In the genomic region with DNA sequence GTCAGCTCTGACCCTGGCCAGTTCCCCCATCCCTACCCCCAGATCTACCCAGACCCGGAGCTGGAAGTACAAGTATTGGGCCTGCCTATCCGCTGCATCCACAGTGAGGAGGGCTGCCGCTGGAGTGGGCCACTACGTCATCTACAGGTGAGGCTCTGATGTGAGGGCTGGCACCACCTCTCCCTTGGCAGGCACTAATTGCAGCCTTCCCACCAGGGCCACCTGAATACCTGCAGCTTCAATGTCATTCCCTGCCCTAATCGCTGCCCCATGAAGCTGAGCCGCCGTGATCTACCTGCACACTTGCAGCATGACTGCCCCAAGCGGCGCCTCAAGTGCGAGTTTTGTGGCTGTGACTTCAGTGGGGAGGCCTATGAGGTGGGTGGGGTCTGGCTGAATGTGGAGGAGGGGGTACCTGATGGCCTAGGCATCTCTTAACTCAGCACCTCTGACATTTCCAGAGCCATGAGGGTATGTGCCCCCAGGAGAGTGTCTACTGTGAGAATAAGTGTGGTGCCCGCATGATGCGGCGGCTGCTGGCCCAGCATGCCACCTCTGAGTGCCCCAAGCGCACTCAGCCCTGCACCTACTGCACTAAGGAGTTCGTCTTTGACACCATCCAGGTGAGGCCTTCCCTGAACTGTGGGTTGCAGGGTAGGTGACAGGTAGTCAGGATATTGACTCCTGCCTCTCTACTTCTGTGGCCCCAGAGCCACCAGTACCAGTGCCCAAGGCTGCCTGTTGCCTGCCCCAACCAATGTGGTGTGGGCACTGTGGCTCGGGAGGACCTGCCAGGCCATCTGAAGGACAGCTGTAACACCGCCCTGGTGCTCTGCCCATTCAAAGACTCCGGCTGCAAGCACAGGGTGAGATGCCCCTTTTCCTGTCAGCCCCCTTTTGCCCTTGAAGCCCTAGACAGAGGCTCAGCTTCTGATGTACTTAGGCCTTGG, we compare ENCODE assay signal across 11 cellular contexts. TPM values are rescaled to one million over a fixed set of nuclear protein-coding genes. Genes with fewer than 3 reads are reported as not detected.
A peak's percentile ranks its signal among the peaks of the same experiment; 100 is the strongest.
DNase-seq lines count a peak whose midpoint lies in the region; ATAC-seq, FAIRE-seq and TF ChIP-seq lines count a peak whose summit lies in the region.
"Had no signal": no experiment of that assay in that cellular context is flagged by ENCODE, and none has a peak within 500 bp of the region (broad histone marks: within the 10 kb centered on the region; RNA-seq: fewer than 3 reads in every experiment).

No MANE protein-coding gene starts in this region.

- DNase-seq in CD4-positive, alpha-beta T cell = no peak
- DNase-seq in PC-3 = no peak
- DNase-seq in pancreas = peak in 2 of 6 donors; percentile 48 to 72
- no peak for DNase-seq in AG20443 (ENCODE audit: low spot score)
- no peak for DNase-seq in H4 (ENCODE audit: low spot score)
- DNase-seq: activated gamma-delta T cell, kidney glomerular epithelial cell, NCI-H446 treated with DMSO at 0.1 percent for 48 hours had no signal

- H3K4me3 Mint-ChIP-seq in CD4-positive, alpha-beta T cell = peak overlapping the region; percentile 42

- no peaks in the 10 kb centered on the region for H3F3A ChIP-seq in PC-3 (ENCODE audit: low read length, unreplicated experiment)

- no TSS peak for BruUV-seq in PC-3 (replicated peaks; lab: Mats Ljungman, UMichigan)

- POLR2A ChIA-PET in CD4-positive, alpha-beta T cell (lab: Charles Lee) = interaction anchor here (0.6 to 13.8 kb wide), 4 partner anchors 20 to 30 kb away, joined by 4 to 268 read pairs (median 6); a partner anchor contains a TSS
- POLR2A ChIA-PET in PC-3 (lab: Charles Lee; ENCODE audit: unreplicated experiment) = no interaction called here

- no peaks in the 10 kb centered on the region for H3K27me3 ChIP-seq in CD4-positive, alpha-beta T cell (ENCODE audit: control insufficient read depth, insufficient read depth, low read length)
- no peaks in the 10 kb centered on the region for H3K27me3 ChIP-seq in PC-3 (ENCODE audit: low read length)
- H3K27me3 ChIP-seq in duodenal mucosa (ENCODE audit: control insufficient read depth in 1 of 2, insufficient read depth in 2 of 2, low read length in 2 of 2) = no peaks in the 10 kb centered on the region
- no peaks in the 10 kb centered on the region for H3K27me3 ChIP-seq in pancreas

- no peak for FAIRE-seq in pancreas (lab: Jason Lieb, UNC)

- CTCF ChIA-PET in CD4-positive, alpha-beta T cell (lab: Charles Lee) = interaction anchor here (12.6 kb wide), 1 partner anchor 21 kb away, joined by 373 read pairs; a partner anchor contains a TSS
- CTCF ChIA-PET in PC-3 (lab: Charles Lee) = interaction anchor here (2.2 kb wide), 1 partner anchor 21 kb away, joined by 11 read pairs; a partner anchor contains a TSS

- H3K4me1 ChIP-seq in PC-3 (ENCODE audit: insufficient read depth, low read length) = peaks cover 24% of the 10 kb centered on the region
- peaks cover 44 to 55% of the 10 kb centered on the region in 2 donors for H3K4me1 ChIP-seq in duodenal mucosa (ENCODE audit: control insufficient read depth in 1 of 2, insufficient read depth in 2 of 2, low read length in 2 of 2)
- peaks cover 38 to 48% (median 43%) of the 10 kb centered on the region in 3 donors for H3K4me1 ChIP-seq in pancreas

- peaks cover 30% of the 10 kb centered on the region for H3K4me1 Mint-ChIP-seq in CD4-positive, alpha-beta T cell (ENCODE audit: low read depth)

- no peak overlapping the region for H2AFZ ChIP-seq in PC-3 (ENCODE audit: low read length)

- H4K20me1 ChIP-seq in PC-3 (ENCODE audit: low read length) = peaks cover 27% of the 10 kb centered on the region

- H3K27ac ChIP-seq in CD4-positive, alpha-beta T cell (ENCODE audit: low read depth, low read length) = no peak overlapping the region
- H3K27ac ChIP-seq in PC-3 (ENCODE audit: low read length) = peak overlapping the region; percentile 99
- H3K27ac ChIP-seq in duodenal mucosa (ENCODE audit: low read depth, low read length) = peak overlapping the region; percentile 99
- H3K27ac ChIP-seq in pancreas = peak overlapping the region in 3 of 4 donors; percentile 83 to 98 (median 94)

- peak overlapping the region; percentile 99 for H3K4me2 ChIP-seq in PC-3 (ENCODE audit: low read length)

- intact Hi-C loops in CD4-positive, alpha-beta T cell (cut with DNase I, micrococcal nuclease) = loop anchor here in 1 of 2 experiments (10.0 kb wide), 1 partner anchor 837 kb away; a partner anchor contains a TSS
- intact Hi-C loops in PC-3 (cut with micrococcal nuclease) = no loop called here
- intact Hi-C loops in pancreas (cut with DNase I) = no loop called here

- H3K9me3 ChIP-seq in CD4-positive, alpha-beta T cell (ENCODE audit: control insufficient read depth, low read length) = no peaks in the 10 kb centered on the region
- no peaks in the 10 kb centered on the region for H3K9me3 ChIP-seq in PC-3 (ENCODE audit: low read length)
- no peaks in the 10 kb centered on the region for H3K9me3 ChIP-seq in duodenal mucosa (ENCODE audit: control insufficient read depth in 1 of 2, low read length in 2 of 2)
- no peaks in the 10 kb centered on the region for H3K9me3 ChIP-seq in pancreas

- no peak for ATAC-seq in CD4-positive, alpha-beta T cell (ENCODE audit: poor library complexity)
- ATAC-seq in PC-3 (no peak), pancreas (no peak), HG02852 (IDR thresholded peaks at IDR 0.05; ENCODE audit: unreplicated experiment) (no peak), HG02759 (IDR thresholded peaks at IDR 0.05; ENCODE audit: unreplicated experiment) (no peak)

- no peaks in the 10 kb centered on the region for H3K27me3 Mint-ChIP-seq in CD4-positive, alpha-beta T cell

- peaks cover 22% of the 10 kb centered on the region for H3K36me3 Mint-ChIP-seq in CD4-positive, alpha-beta T cell (ENCODE audit: low read depth)

- no peaks in the 10 kb centered on the region for H3K9me3 Mint-ChIP-seq in CD4-positive, alpha-beta T cell

- TF ChIP-seq CTCF in CD4-positive, alpha-beta T cell (IDR thresholded peaks at IDR 0.05) = no peak
- no peak for TF ChIP-seq CTCF in PC-3 (conservative IDR thresholded peaks at IDR 0.05; ENCODE audit: low read depth, low read length)
- TF ChIP-seq CTCF in pancreas (IDR thresholded peaks at IDR 0.05) = no peak

- peak overlapping the region; percentile 15 for H3K27ac Mint-ChIP-seq in CD4-positive, alpha-beta T cell

- H3K4me3 ChIP-seq in PC-3 (ENCODE audit: low read length) (peak overlapping the region; percentile 89; the same call in 1 of the 2 replicates), duodenal mucosa (ENCODE audit: low read depth in 1 of 2, low read length in 2 of 2) (peak overlapping the region; percentile 59 to 99), pancreas (no peak overlapping the region)

- 69 to 71% methylated on average over 18 of the region's 18 CpGs for WGBS in pancreas, 2 donors

- H3K36me3 ChIP-seq in PC-3 (ENCODE audit: low read depth, low read length) = peaks cover 30% of the 10 kb centered on the region
- H3K36me3 ChIP-seq in duodenal mucosa (ENCODE audit: control insufficient read depth in 1 of 2, insufficient read depth in 2 of 2, low read length in 2 of 2) = peaks cover 20 to 38% of the 10 kb centered on the region in 2 donors
- H3K36me3 ChIP-seq in pancreas = peaks cover 0 to 23% (median 12%) of the 10 kb centered on the region in 3 donors

- H3K79me2 ChIP-seq in PC-3 (ENCODE audit: low read length) = peaks cover 51% of the 10 kb centered on the region

- no peak overlapping the region for H3K9ac ChIP-seq in PC-3 (ENCODE audit: low read length)
- peak overlapping the region; percentile 95 to 99 for H3K9ac ChIP-seq in duodenal mucosa (ENCODE audit: low read depth in 1 of 2, low read length in 2 of 2)

- no peaks in the 10 kb centered on the region for H3K9me2 ChIP-seq in PC-3 (replicated peaks; ENCODE audit: low read length)

RNA-seq across cellular contexts. Expression of a gene that starts 4.3 kb away (rescaled TPM):
- total RNA-seq in CD4-positive, alpha-beta T cell = 100 to 1,000 TPM; 411 to 416 TPM
- total RNA-seq in PC-3 (2014; rRNA removed) (81.5 and 104 TPM in 2 replicates), pancreas (10 to 100 TPM; 22.6 to 48.2 (median 32.3) TPM)
- polyA plus RNA-seq in pancreas = 10 to 100 TPM; 41.0 to 43.8 TPM
- 27.7 and 40.5 TPM in 2 replicates for total RNA-seq in H4 (2014; rRNA removed; shearing (Covaris generic))

RNA-seq across cellular contexts. Expression of a gene that starts 19.5 kb away (rescaled TPM):
- total RNA-seq in CD4-positive, alpha-beta T cell = 1 to 10 TPM; 4.7 to 5.2 TPM
- total RNA-seq in PC-3 (2014; rRNA removed) (2.4 and 3.7 TPM in 2 replicates), pancreas (1 to 10 TPM; 2.5 to 5.8 (median 3.8) TPM)
- polyA plus RNA-seq in pancreas = 1 to 10 TPM; 8.4 to 9.7 TPM
- total RNA-seq in H4 (2014; rRNA removed; shearing (Covaris generic)) = 1.4 and 3.1 TPM in 2 replicates

RNA-seq across cellular contexts. Expression of a gene that starts 22.0 kb away (rescaled TPM):
- under 1 TPM; 0.39 to 0.60 TPM for total RNA-seq in CD4-positive, alpha-beta T cell
- 7.1 and 9.3 TPM in 2 replicates for total RNA-seq in PC-3 (2014; rRNA removed)
- total RNA-seq in pancreas = 1 to 10 TPM; 3.7 to 6.4 (median 4.2) TPM
- 10 to 100 TPM; 10.2 to 10.5 TPM for polyA plus RNA-seq in pancreas
- 21.0 and 34.2 TPM in 2 replicates for total RNA-seq in H4 (2014; rRNA removed; shearing (Covaris generic))

RNA-seq across cellular contexts. Expression of a gene that starts 28.3 kb away (rescaled TPM):
- 1,000 to 10,000 TPM; 3,393 to 3,457 TPM for total RNA-seq in CD4-positive, alpha-beta T cell
- total RNA-seq in PC-3 (2014; rRNA removed) (390 and 515 TPM in 2 replicates), pancreas (100 to 1,000 TPM; 551 to 988 (median 835) TPM)
- polyA plus RNA-seq in pancreas = 100 to 1,000 TPM; 305 to 640 TPM
- total RNA-seq in H4 (2014; rRNA removed; shearing (Covaris generic)) = 957 and 967 TPM in 2 replicates

RNA-seq across cellular contexts. Expression of a gene that starts 30.4 kb away (rescaled TPM):
- 10 to 100 TPM; 20.7 to 21.3 TPM for total RNA-seq in CD4-positive, alpha-beta T cell
- total RNA-seq in PC-3 (2014; rRNA removed) (207 and 211 TPM in 2 replicates), pancreas (10 to 100 TPM in 1 of 6 donors, 1 to 10 TPM in 4, under 1 TPM in 1; 0.94 to 10.6 (median 5.3) TPM)
- polyA plus RNA-seq in pancreas = 10 to 100 TPM; 11.7 to 17.7 TPM
- 233 and 275 TPM in 2 replicates for total RNA-seq in H4 (2014; rRNA removed; shearing (Covaris generic))

Comparison
In these comparisons a context has a peak if more than half of its experiments do, and no peak if none do; other contexts are left out.
1. H3K4me3 ChIP-seq: peak in PC-3 (single experiment) and duodenal mucosa (2 of 2); none in pancreas (0 of 4).